Comparison of ENCODE assay signal across 36 cellular contexts in genomic region chr6:135063926-135064325, GRCh38.
"Had no signal": no experiment of that assay in that cellular context is flagged by ENCODE, and none has a peak within 500 bp of the region (broad histone marks: within the 10 kb centered on the region; RNA-seq: fewer than 3 reads in every experiment).

No MANE protein-coding gene starts in this region.

- H3K4me3 Mint-ChIP-seq: activated CD4-positive, alpha-beta memory T cell treated with anti-CD3 and anti-CD28 coated beads for 36 hours; activated CD4-positive, alpha-beta T cell treated with anti-CD3 and anti-CD28 coated beads for 36 hours; activated CD4-positive, alpha-beta T cell treated with anti-CD3 and anti-CD28 coated beads, Interleukin-2, amount 10 ng/mL, durations not matched to agents 24 days and 14 days; activated CD8-positive, alpha-beta memory T cell treated with anti-CD3 and anti-CD28 coated beads, Interleukin-2, amount 10 ng/mL, durations not matched to agents 7 days and 5 days; activated CD8-positive, alpha-beta T cell treated with anti-CD3 and anti-CD28 coated beads, Interleukin-2, amount 10 ng/mL, durations not matched to agents 7 days and 5 days; activated naive CD4-positive, alpha-beta T cell treated with anti-CD3 and anti-CD28 coated beads, Interleukin-2, amount 10 ng/mL, durations not matched to agents 7 days and 5 days; activated naive CD8-positive, alpha-beta T cell treated with anti-CD3 and anti-CD28 coated beads, Interleukin-2, amount 10 ng/mL, durations not matched to agents 7 days and 5 days; activated T-helper 1 cell treated with anti-CD3 and anti-CD28 coated beads, Interleukin-12 subunit alpha, Interleukin-12 subunit beta, Interleukin-2, Interleukin-4 antibody, amounts not matched to agents 30 ng/mL and 10 ng/mL and 1 ng/mL, durations not matched to agents 14 hours and 24 hours and 36 hours; brain; dendritic cell treated with granulocyte-macrophage colony-stimulating factor and Interleukin-4, amounts not matched to agents 40 ng/mL and 50 ng/mL, for 4 days; T-helper 17 cell; T-helper 2 cell treated with Interferon-gamma antibody and Interleukin-4, amounts not matched to agents 5 μg/mL and 100 μg/mL, for 36 hours had no signal

- ATAC-seq: activated CD4-positive, alpha-beta T cell treated with anti-CD3 and anti-CD28 coated beads for 36 hours; activated CD8-positive, alpha-beta memory T cell treated with anti-CD3 and anti-CD28 coated beads, Interleukin-2, amount 10 ng/mL, durations not matched to agents 7 days and 5 days; activated CD8-positive, alpha-beta T cell treated with anti-CD3 and anti-CD28 coated beads, Interleukin-2, amount 10 ng/mL, durations not matched to agents 7 days and 5 days; activated naive CD4-positive, alpha-beta T cell treated with anti-CD3 and anti-CD28 coated beads, Interleukin-2, amount 50 U/mL, for 72 hours; foreskin keratinocyte; gastrocnemius medialis; heart left ventricle; T-helper 17 cell had no signal

- DNase-seq: activated CD4-positive, alpha-beta memory T cell treated with anti-CD3 and anti-CD28 coated beads for 36 hours; activated CD4-positive, alpha-beta T cell treated with anti-CD3 and anti-CD28 coated beads for 36 hours; activated CD4-positive, CD25-positive, alpha-beta regulatory T cell; activated CD4-positive, CD25-positive, alpha-beta regulatory T cell treated with anti-CD3 and anti-CD28 coated beads, Interleukin-2, amount 50 U/mL, for 72 hours; activated CD8-positive, alpha-beta memory T cell treated with anti-CD3 and anti-CD28 coated beads, Interleukin-2, amount 10 ng/mL, durations not matched to agents 7 days and 5 days; activated CD8-positive, alpha-beta memory T cell treated with anti-CD3 and anti-CD28 coated beads, Interleukin-2, amount 50 U/mL, for 4 hours; activated CD8-positive, alpha-beta T cell treated with anti-CD3 and anti-CD28 coated beads, Interleukin-2, amount 10 ng/mL, durations not matched to agents 7 days and 5 days; activated effector memory CD4-positive, alpha-beta T cell treated with anti-CD3 and anti-CD28 coated beads, Interleukin-2, amount 50 U/mL, for 16 hours; activated naive CD4-positive, alpha-beta T cell treated with anti-CD3 and anti-CD28 coated beads, Interleukin-2, amount 10 ng/mL, durations not matched to agents 7 days and 5 days; activated naive CD8-positive, alpha-beta T cell treated with anti-CD3 and anti-CD28 coated beads, Interleukin-2, amount 10 ng/mL, durations not matched to agents 7 days and 5 days; activated T-cell treated with anti-CD3 and anti-CD28 coated beads, Interleukin-2, amount 50 U/mL, for 1 hour; activated T-cell treated with anti-CD3 and anti-CD28 coated beads, Interleukin-2, amount 50 U/mL, for 48 hours; central memory CD4-positive, alpha-beta T cell; cerebellar nuclear complex; colonic mucosa; dorsolateral prefrontal cortex; effector memory CD4-positive, alpha-beta T cell; erythroblast; foreskin keratinocyte; gastrocnemius medialis; glutamatergic neuron; heart left ventricle; T-helper 17 cell; T1000; WERI-Rb-1 had no signal

- H3K27me3 ChIP-seq: ascending aorta, breast epithelium, cardiac muscle cell, colonic mucosa, dorsolateral prefrontal cortex, esophagus muscularis mucosa, foreskin keratinocyte, gastrocnemius medialis, heart left ventricle had no signal

- H3K27me3 Mint-ChIP-seq: activated CD4-positive, alpha-beta memory T cell treated with anti-CD3 and anti-CD28 coated beads for 36 hours; activated CD4-positive, alpha-beta T cell treated with anti-CD3 and anti-CD28 coated beads for 36 hours had no signal

- H3K4me1 Mint-ChIP-seq: activated naive CD4-positive, alpha-beta T cell treated with anti-CD3 and anti-CD28 coated beads, Interleukin-2, amount 10 ng/mL, durations not matched to agents 7 days and 5 days; brain; T-helper 17 cell had no signal

- H3K9me3 ChIP-seq: ascending aorta, breast epithelium, colonic mucosa, esophagus muscularis mucosa, gastrocnemius medialis, heart left ventricle had no signal

- H3K27ac Mint-ChIP-seq: activated CD4-positive, alpha-beta memory T cell treated with anti-CD3 and anti-CD28 coated beads for 36 hours; activated CD4-positive, alpha-beta T cell treated with anti-CD3 and anti-CD28 coated beads for 36 hours; activated CD4-positive, alpha-beta T cell treated with anti-CD3 and anti-CD28 coated beads, Interleukin-2, amount 10 ng/mL, durations not matched to agents 24 days and 14 days; activated CD8-positive, alpha-beta memory T cell treated with anti-CD3 and anti-CD28 coated beads, Interleukin-2, amount 10 ng/mL, durations not matched to agents 7 days and 5 days; activated CD8-positive, alpha-beta T cell treated with anti-CD3 and anti-CD28 coated beads, Interleukin-2, amount 10 ng/mL, durations not matched to agents 7 days and 5 days; activated naive CD4-positive, alpha-beta T cell treated with anti-CD3 and anti-CD28 coated beads, Interleukin-2, amount 10 ng/mL, durations not matched to agents 7 days and 5 days; activated naive CD4-positive, alpha-beta T cell treated with anti-CD3 and anti-CD28 coated beads, Interleukin-2, amount 50 U/mL, for 72 hours; activated naive CD8-positive, alpha-beta T cell treated with anti-CD3 and anti-CD28 coated beads, Interleukin-2, amount 10 ng/mL, durations not matched to agents 7 days and 5 days; activated T-helper 1 cell treated with anti-CD3 and anti-CD28 coated beads, Interleukin-12 subunit alpha, Interleukin-12 subunit beta, Interleukin-2, Interleukin-4 antibody, amounts not matched to agents 30 ng/mL and 10 ng/mL and 1 ng/mL, durations not matched to agents 14 hours and 24 hours and 36 hours; activated T-helper 2 cell treated with anti-CD3 and anti-CD28 coated beads, Interferon-gamma antibody, Interleukin-2, Interleukin-4, amounts not matched to agents 10 μg/mL and 5 μg/mL and 100 μg/mL, durations not matched to agents 14 hours and 24 hours and 36 hours; brain; dendritic cell treated with granulocyte-macrophage colony-stimulating factor and Interleukin-4, amounts not matched to agents 40 ng/mL and 50 ng/mL, for 4 days; T-helper 17 cell; T-helper 2 cell treated with Interferon-gamma antibody and Interleukin-4, amounts not matched to agents 5 μg/mL and 100 μg/mL, for 36 hours had no signal

- H3K27ac ChIP-seq: ascending aorta, breast epithelium, cardiac muscle cell, colonic mucosa, dorsolateral prefrontal cortex, esophagus muscularis mucosa, foreskin keratinocyte, gastrocnemius medialis, heart left ventricle, WERI-Rb-1 had no signal

- H3K36me3 ChIP-seq: ascending aorta, breast epithelium, cardiac muscle cell, colonic mucosa, esophagus muscularis mucosa, gastrocnemius medialis, heart left ventricle, WERI-Rb-1 had no signal

- H3K9me3 Mint-ChIP-seq: activated CD4-positive, alpha-beta memory T cell treated with anti-CD3 and anti-CD28 coated beads for 36 hours; activated naive CD4-positive, alpha-beta T cell treated with anti-CD3 and anti-CD28 coated beads, Interleukin-2, amount 10 ng/mL, durations not matched to agents 7 days and 5 days; brain; T-helper 2 cell treated with Interferon-gamma antibody and Interleukin-4, amounts not matched to agents 5 μg/mL and 100 μg/mL, for 36 hours had no signal

- H3K36me3 Mint-ChIP-seq: activated CD4-positive, alpha-beta memory T cell treated with anti-CD3 and anti-CD28 coated beads for 36 hours; activated CD8-positive, alpha-beta memory T cell treated with anti-CD3 and anti-CD28 coated beads, Interleukin-2, amount 10 ng/mL, durations not matched to agents 7 days and 5 days; activated naive CD4-positive, alpha-beta T cell treated with anti-CD3 and anti-CD28 coated beads, Interleukin-2, amount 10 ng/mL, durations not matched to agents 7 days and 5 days; brain had no signal

- H3K4me3 ChIP-seq: ascending aorta, breast epithelium, cardiac muscle cell, colonic mucosa, dorsolateral prefrontal cortex, esophagus muscularis mucosa, gastrocnemius medialis, heart left ventricle had no signal

- H3K4me1 ChIP-seq: ascending aorta, breast epithelium, colonic mucosa, esophagus muscularis mucosa, foreskin keratinocyte, gastrocnemius medialis had no signal
